ENCODE assay signal across 11 cellular contexts in genomic region chr2:71685941-71686611, GRCh38.
"Had no signal": no experiment of that assay in that cellular context is flagged by ENCODE, and none has a peak within 500 bp of the region (broad histone marks: within the 10 kb centered on the region; RNA-seq: fewer than 3 reads in every experiment).

No MANE protein-coding gene starts in this region.

- ATAC-seq: esophagus mucosa, left lobe of liver, pancreas had no signal

- FAIRE-seq: pancreas had no signal

- H3K36me3 ChIP-seq: pancreas, thyroid gland had no signal

- H3K4me3 ChIP-seq: pancreas, thyroid gland had no signal

- H3K9me3 ChIP-seq: pancreas, thyroid gland had no signal

- DNase-seq: activated CD4-positive, alpha-beta memory T cell treated with anti-CD3 and anti-CD28 coated beads for 36 hours; activated CD8-positive, alpha-beta memory T cell treated with anti-CD3 and anti-CD28 coated beads, Interleukin-2, amount 50 U/mL, for 48 hours; activated naive CD4-positive, alpha-beta T cell treated with anti-CD3 and anti-CD28 coated beads for 36 hours; dermis blood vessel endothelial cell; glutamatergic neuron; stimulated activated CD4-positive, alpha-beta T cell treated with anti-CD3 and anti-CD28 coated beads, Interleukin-12 subunit alpha, Interleukin-12 subunit beta, amount 100 ng/mL, for 4 hours; T-helper 9 cell had no signal

- H3K27ac ChIP-seq: pancreas, thyroid gland had no signal

- H3K27me3 ChIP-seq: pancreas, thyroid gland had no signal

- H3K4me1 ChIP-seq: pancreas had no signal
